1 cellular context compared by ENCODE assay signal in genomic region chr7:140519007-140519399, GRCh38.
TF ChIP-seq lines count a peak whose summit lies in the region.

No MANE protein-coding gene starts in this region.

TF ChIP-seq in H1, 55 proteins besides CTCF, POLR2A, EP300 and RAD21:
- TF ChIP-seq CHD7 (IDR thresholded peaks at IDR 0.05; ENCODE audit: insufficient replicate concordance, low read length) (no peak), TBP (IDR thresholded peaks at IDR 0.05; ENCODE audit: low read depth, low read length) (no peak), EGR1 (IDR thresholded peaks at IDR 0.05; ENCODE audit: borderline replicate concordance, low read depth, low read length) (no peak), CBX5 (IDR thresholded peaks at IDR 0.05; ENCODE audit: low read depth, low read length) (no peak), BRCA1 (IDR thresholded peaks at IDR 0.05; ENCODE audit: low read depth, low read length) (no peak), SRF (IDR thresholded peaks at IDR 0.05; ENCODE audit: low read depth, low read length) (no peak), TAF1 (IDR thresholded peaks at IDR 0.05; ENCODE audit: low read depth, low read length) (no peak), MAX (IDR thresholded peaks at IDR 0.05) (no peak), GTF2F1 (IDR thresholded peaks at IDR 0.05; ENCODE audit: borderline replicate concordance, low read depth, low read length) (no peak), KDM4A (IDR thresholded peaks at IDR 0.05; ENCODE audit: low read depth, low read length, severe bottlenecking) (no peak), SP1 (IDR thresholded peaks at IDR 0.05; ENCODE audit: low read depth, low read length) (no peak), HDAC6 (IDR thresholded peaks at IDR 0.05; ENCODE audit: low read depth, low read length) (no peak), CBX8 (IDR thresholded peaks at IDR 0.05; ENCODE audit: borderline replicate concordance, low read depth, low read length) (no peak), CTBP2 (IDR thresholded peaks at IDR 0.05; ENCODE audit: borderline replicate concordance, insufficient read depth, insufficient read length, low read length) (no peak), RXRA (IDR thresholded peaks at IDR 0.05; ENCODE audit: insufficient read depth, low read depth, low read length) (no peak), TCF12 (IDR thresholded peaks at IDR 0.05; ENCODE audit: low read depth, low read length) (no peak), E2F6 (IDR thresholded peaks at IDR 0.05) (no peak), JUN (IDR thresholded peaks at IDR 0.05; ENCODE audit: low read depth, low read length) (no peak)
